In the genomic region with DNA sequence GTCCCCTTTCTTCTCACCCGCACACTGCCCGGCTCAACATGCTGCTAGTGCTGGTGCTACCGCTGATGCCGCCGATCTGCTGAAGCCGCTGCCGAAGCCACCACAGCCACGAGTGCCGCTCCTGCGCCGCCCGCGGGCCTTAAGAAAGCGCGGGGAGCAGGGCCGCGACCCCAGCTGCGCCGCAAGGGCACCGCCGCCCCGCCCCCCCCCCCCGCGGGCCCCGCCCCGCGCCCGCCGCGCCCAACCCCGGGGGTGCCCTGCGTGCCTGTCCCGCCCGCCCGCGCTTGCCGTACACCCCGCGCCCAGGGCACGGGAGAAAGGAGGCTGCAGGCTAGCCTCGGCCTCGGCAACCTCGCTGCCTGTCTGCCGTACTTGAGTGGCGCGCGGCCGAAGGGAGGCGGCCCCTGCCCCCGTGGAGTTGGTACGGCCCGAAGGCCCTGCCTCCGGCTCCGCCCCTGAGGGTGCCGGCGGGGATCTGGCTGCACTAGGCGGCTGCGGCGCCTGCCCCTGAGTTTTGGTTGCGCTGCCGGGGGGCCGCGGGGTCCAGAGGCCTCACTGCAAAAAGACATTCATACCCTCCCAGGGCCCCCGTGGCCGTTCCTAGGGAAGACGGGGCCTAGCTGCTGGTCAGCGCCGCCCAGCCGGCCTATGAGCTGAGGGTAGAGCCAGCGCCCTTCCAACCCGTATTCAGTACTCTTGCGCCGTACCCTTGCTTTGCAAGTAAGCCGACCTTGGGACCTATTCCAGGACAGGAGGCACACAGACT, we compare ENCODE assay signal across 8 cellular contexts. TPM values are rescaled to one million over a fixed set of nuclear protein-coding genes. Genes with fewer than 3 reads are reported as not detected.
DNase-seq lines count a peak whose midpoint lies in the region; ATAC-seq, FAIRE-seq and TF ChIP-seq lines count a peak whose summit lies in the region.

SOD2 (minus strand) TSS at position 114 of the 766 bp plus-strand sequence; CDS start at position 40, 74 bp downstream.

- CTCF ChIA-PET in T-cell (lab: Charles Lee) = interaction anchor here in 1 of 2 donors (0.6 to 2.7 kb wide), 5 partner anchors 34 to 1016 kb away, joined by 3 to 12 read pairs (median 4); partner anchors contain the start of genes MRPL18 and WTAP

- H3K36me3 ChIP-seq in adipocyte (ENCODE audit: control insufficient read depth, insufficient read depth, low read length, severe bottlenecking) = peaks cover 27% of the 10 kb centered on the region
- peaks cover 0 to 33% (median 15%) of the 10 kb centered on the region in 9 donors for H3K36me3 ChIP-seq in heart left ventricle

- no peaks in the 10 kb centered on the region for H3K9me3 ChIP-seq in adipocyte (ENCODE audit: control insufficient read depth, low read length)
- H3K9me3 ChIP-seq in heart left ventricle = no peaks in the 10 kb centered on the region

- 0 to 1% (median 0%) methylated on average over 2 to 72 of the region's 74 CpGs for WGBS in heart left ventricle, 4 donors

- DNase-seq in GM12892 (ENCODE audit: insufficient read length) (peak; percentile 86), NCI-H128 (lab: John Stamatoyannopoulos, UW; ENCODE audit: unreplicated experiment) (peak; percentile 62), T-cell (peak; percentile 54 to 88 (median 74)), adipocyte (ENCODE audit: low read depth) (peak; percentile 92), heart left ventricle (peak; percentile 85 to 92 (median 89)), posterior cingulate gyrus (peak; percentile 67 to 97 (median 80)), type B pancreatic cell (ENCODE audit: extremely low spot score, unreplicated experiment) (peak; percentile 88)

- H3K4me3 Mint-ChIP-seq in T-cell = peak within 1 kb of the TSS; percentile 82 to 97 (median 92)
- H3K4me3 Mint-ChIP-seq in type B pancreatic cell = peak within 1 kb of the TSS; percentile 95

- no peaks in the 10 kb centered on the region for H3K9me3 Mint-ChIP-seq in T-cell
- H3K9me3 Mint-ChIP-seq in type B pancreatic cell = no peaks in the 10 kb centered on the region

- ATAC-seq in HG02678 (IDR thresholded peaks at IDR 0.05; ENCODE audit: unreplicated experiment) (peak; percentile 79), T-cell (replicated peaks in 1 of 4) (peak; percentile 77 to 84 (median 80)), heart left ventricle (peak; percentile 85 to 91 (median 88))

- POLR2A ChIA-PET in T-cell (lab: Charles Lee) = interaction anchor here in 1 of 2 donors (0.5 to 1.4 kb wide), 6 partner anchors 32 to 256 kb away, joined by 3 to 7 read pairs (median 4); partner anchors contain the start of genes MRPL18, TCP1 and WTAP

- peak within 1 kb of the TSS; percentile 91 to 100 (median 98) for H3K27ac ChIP-seq in heart left ventricle

- H3K4me1 ChIP-seq in adipocyte (ENCODE audit: control insufficient read depth, insufficient read depth, low read length) = peaks cover 54% of the 10 kb centered on the region
- H3K4me1 ChIP-seq in heart left ventricle = peaks cover 0 to 53% (median 40%) of the 10 kb centered on the region in 12 donors

- H3K36me3 Mint-ChIP-seq in T-cell = peaks cover 12% of the 10 kb centered on the region
- peaks cover 11% of the 10 kb centered on the region for H3K36me3 Mint-ChIP-seq in type B pancreatic cell

- TF ChIP-seq POLR2A in GM12892 (IDR thresholded peaks at IDR 0.05; ENCODE audit: low read depth, low read length) = peak; percentile 90
- peak; percentile 45 to 87 for TF ChIP-seq POLR2A in heart left ventricle (IDR thresholded peaks at IDR 0.05)

- peak; percentile 62 for FAIRE-seq in GM12892 (lab: Jason Lieb, UNC)

- H3K27me3 Mint-ChIP-seq in T-cell = no peaks in the 10 kb centered on the region
- H3K27me3 Mint-ChIP-seq in type B pancreatic cell = no peaks in the 10 kb centered on the region

- TF ChIP-seq CTCF in heart left ventricle (IDR thresholded peaks at IDR 0.05) (no peak), type B pancreatic cell (conservative IDR thresholded peaks at IDR 0.05) (no peak)

- H3K4me3 ChIP-seq in adipocyte (ENCODE audit: low read length) = peak within 1 kb of the TSS; percentile 89
- H3K4me3 ChIP-seq in heart left ventricle = peak within 1 kb of the TSS; percentile 68 to 100 (median 92)

- H3K4me1 Mint-ChIP-seq in T-cell (peaks cover 38 to 56% (median 52%) of the 10 kb centered on the region in 3 donors), type B pancreatic cell (ENCODE audit: unreplicated experiment) (peaks cover 21% of the 10 kb centered on the region)

- H3K27ac Mint-ChIP-seq in T-cell = peak within 1 kb of the TSS; percentile 94 to 98
- H3K27ac Mint-ChIP-seq in type B pancreatic cell = peak within 1 kb of the TSS; percentile 91

- H3K27me3 ChIP-seq in adipocyte (replicated peaks; ENCODE audit: control insufficient read depth, insufficient read depth, low read length) (no peaks in the 10 kb centered on the region), heart left ventricle (no peaks in the 10 kb centered on the region)

- peak within 1 kb of the TSS; percentile 94 for H3K9ac ChIP-seq in adipocyte (ENCODE audit: low read length)

- intact Hi-C loops in heart left ventricle (cut with DNase I) = loop anchor here (1.0 to 10.0 kb wide), 14 partner anchors 33 to 251 kb away; partner anchors contain the start of genes TCP1 (in 8 of the 10), WTAP (in 7 of the 10), ACAT2 (in 3 of the 10) and MRPL18 (in 1 of the 10)
- intact Hi-C loops in posterior cingulate gyrus (cut with DNase I) = loop anchor here (1.0 to 5.0 kb wide), 4 partner anchors 34 to 249 kb away; partner anchors contain the start of genes ACAT2, MRPL18 and WTAP

RNA-seq across cellular contexts. Expression of gene SOD2, which starts in this region (rescaled TPM):
- 38.0 TPM for polyA plus RNA-seq in GM12892 (2012; ENCODE audit: missing spikeins)
- total RNA-seq in T-cell (100 to 1,000 TPM in 3 of 5 donors, 10 to 100 TPM in 2; 81.2 to 143 (median 112) TPM), heart left ventricle (1,000 to 10,000 TPM in 1 of 9 donors, 100 to 1,000 TPM in 8; 599 to 1,000 (median 741) TPM), type B pancreatic cell (ENCODE audit: low replicate concordance) (78.1 and 100 TPM in 2 replicates)
- 100 to 1,000 TPM; 263 to 459 TPM for polyA plus RNA-seq in heart left ventricle

Comparison
In these comparisons a context has a peak if more than half of its experiments do, and no peak if none do; other contexts are left out.
1. Peak in every context shown above with its lines: DNase-seq, ATAC-seq, H3K4me3 ChIP-seq and H3K27ac ChIP-seq.